Comparison of ENCODE assay signal across 31 cellular contexts in genomic region chr18:37210781-37211180, GRCh38.
"Had no signal": no experiment of that assay in that cellular context is flagged by ENCODE, and none has a peak within 500 bp of the region (broad histone marks: within the 10 kb centered on the region; RNA-seq: fewer than 3 reads in every experiment).

No MANE protein-coding gene starts in this region.

- H3K4me3 ChIP-seq: adrenal gland, body of pancreas, breast epithelium had no signal

- H3K27ac ChIP-seq: adrenal gland, body of pancreas, brain microvascular endothelial cell, breast epithelium, VCaP had no signal

- H3K27me3 ChIP-seq: adrenal gland, body of pancreas, brain microvascular endothelial cell, breast epithelium had no signal

- H3K36me3 ChIP-seq: adrenal gland, brain microvascular endothelial cell, breast epithelium had no signal

- H3K9me3 ChIP-seq: adrenal gland, body of pancreas had no signal

- FAIRE-seq: astrocyte, TTC549 had no signal

- DNase-seq: activated B cell treated with CpG ODN at 0.5 μM for 24 hours; activated CD4-positive, alpha-beta memory T cell treated with anti-CD3 and anti-CD28 coated beads for 36 hours; activated CD4-positive, alpha-beta T cell treated with anti-CD3 and anti-CD28 coated beads for 4 hours; activated CD4-positive, alpha-beta T cell treated with anti-CD3 and anti-CD28 coated beads, Interleukin-2, amount 10 ng/mL, durations not matched to agents 24 days and 14 days; activated CD4-positive, alpha-beta T cell treated with anti-CD3 and anti-CD28 coated beads, Interleukin-2, amount 50 U/mL, for 1 hour; activated CD4-positive, alpha-beta T cell treated with anti-CD3 and anti-CD28 coated beads, Interleukin-2, amount 50 U/mL, for 4 hours; activated CD4-positive, CD25-positive, alpha-beta regulatory T cell treated with anti-CD3 and anti-CD28 coated beads, Interleukin-2, amount 50 U/mL, for 72 hours; activated CD8-positive, alpha-beta memory T cell treated with anti-CD3 and anti-CD28 coated beads, Interleukin-2, amount 50 U/mL, for 4 hours; activated CD8-positive, alpha-beta T cell treated with anti-CD3 and anti-CD28 coated beads for 36 hours; activated effector memory CD4-positive, alpha-beta T cell treated with anti-CD3 and anti-CD28 coated beads, Interleukin-2, amount 50 U/mL, for 16 hours; activated gamma-delta T cell treated with Interleukin-2 at 50 U/mL for 16 hours; activated naive CD4-positive, alpha-beta T cell; activated naive CD4-positive, alpha-beta T cell treated with anti-CD3 and anti-CD28 coated beads for 36 hours; activated naive CD4-positive, alpha-beta T cell treated with anti-CD3 and anti-CD28 coated beads, Interleukin-2, amount 50 U/mL, for 16 hours; activated naive CD8-positive, alpha-beta T cell treated with anti-CD3 and anti-CD28 coated beads for 36 hours; activated T-cell treated with anti-CD3 and anti-CD28 coated beads for 4 hours; activated T-cell treated with anti-CD3 and anti-CD28 coated beads, Interleukin-2, amount 50 U/mL, for 1 hour; activated T-cell treated with anti-CD3 and anti-CD28 coated beads, Interleukin-2, amount 50 U/mL, for 4 hours; activated T-cell treated with anti-CD3 and anti-CD28 coated beads, Interleukin-2, amount 50 U/mL, for 72 hours; adrenal gland; amniotic stem cell; aorta; body of pancreas; brain microvascular endothelial cell; central memory CD4-positive, alpha-beta T cell; T-helper 2 cell; T-helper 9 cell had no signal

- H3K4me1 ChIP-seq: adrenal gland, body of pancreas, breast epithelium had no signal
